ENCODE assay signal across 8 cellular contexts in genomic region chr3:53196575-53197407, GRCh38. TPM values are rescaled to one million over a fixed set of nuclear protein-coding genes. Genes with fewer than 3 reads are reported as not detected.
A peak's percentile ranks its signal among the peaks of the same experiment; 100 is the strongest.
DNase-seq lines count a peak whose midpoint lies in the region; ATAC-seq and TF ChIP-seq lines count a peak whose summit lies in the region.

No MANE protein-coding gene starts in this region.

- H3K4me1 Mint-ChIP-seq in activated CD4-positive, alpha-beta memory T cell treated with anti-CD3 and anti-CD28 coated beads, Interleukin-2, amount 10 ng/mL, durations not matched to agents 7 days and 5 days: peaks cover 23% of the 10 kb centered on the region

- H3K36me3 Mint-ChIP-seq in activated CD4-positive, alpha-beta memory T cell treated with anti-CD3 and anti-CD28 coated beads, Interleukin-2, amount 10 ng/mL, durations not matched to agents 7 days and 5 days (ENCODE audit: low read depth): peaks cover 4% of the 10 kb centered on the region

- H3K27me3 Mint-ChIP-seq in activated CD4-positive, alpha-beta memory T cell treated with anti-CD3 and anti-CD28 coated beads, Interleukin-2, amount 10 ng/mL, durations not matched to agents 7 days and 5 days: peaks cover 3% of the 10 kb centered on the region

- H3K4me3 Mint-ChIP-seq in activated CD4-positive, alpha-beta memory T cell treated with anti-CD3 and anti-CD28 coated beads, Interleukin-2, amount 10 ng/mL, durations not matched to agents 7 days and 5 days: no peak overlapping the region

- H3K27ac Mint-ChIP-seq in activated CD4-positive, alpha-beta memory T cell treated with anti-CD3 and anti-CD28 coated beads, Interleukin-2, amount 10 ng/mL, durations not matched to agents 7 days and 5 days: no peak overlapping the region

- CTCF ChIA-PET in activated CD4-positive, alpha-beta memory T cell treated with anti-CD3 and anti-CD28 coated beads, Interleukin-2, amount 10 ng/mL, durations not matched to agents 7 days and 5 days (lab: Charles Lee): interaction anchor here (0.7 to 4.9 kb wide), 27 partner anchors 8 to 212 kb away, joined by 3 to 115 read pairs (median 4); partner anchors contain the start of genes PRKCD and RFT1

- peak; percentile 62 for TF ChIP-seq POLR2A in GM18505 (IDR thresholded peaks at IDR 0.05; ENCODE audit: borderline replicate concordance, extremely low read depth, insufficient read depth, insufficient read length)

- no peaks in the 10 kb centered on the region for H3K9me3 Mint-ChIP-seq in activated CD4-positive, alpha-beta memory T cell treated with anti-CD3 and anti-CD28 coated beads, Interleukin-2, amount 10 ng/mL, durations not matched to agents 7 days and 5 days

- DNase-seq in KBM-7 (peak; percentile 95), kidney tubule cell (ENCODE audit: low spot score) (peak; percentile 17), COR-L47 (lab: John Stamatoyannopoulos, UW) (no peak)
- DNase-seq in activated CD4-positive, alpha-beta memory T cell treated with anti-CD3 and anti-CD28 coated beads, Interleukin-2, amount 10 ng/mL, durations not matched to agents 7 days and 5 days: peak; percentile 55

- ATAC-seq in GM18505 (IDR thresholded peaks at IDR 0.05; ENCODE audit: unreplicated experiment) (no peak), HG03095 (IDR thresholded peaks at IDR 0.05; ENCODE audit: unreplicated experiment) (no peak), HG02610 (IDR thresholded peaks at IDR 0.05; ENCODE audit: unreplicated experiment) (no peak), GM21825 (IDR thresholded peaks at IDR 0.05; ENCODE audit: unreplicated experiment) (no peak)

- in situ Hi-C loops in KBM-7 (cut with MboI; ENCODE audit: low pct_unique_long_range_greater_than_20kb, low sequenced_read_pairs): no loop called here

- POLR2A ChIA-PET in activated CD4-positive, alpha-beta memory T cell treated with anti-CD3 and anti-CD28 coated beads, Interleukin-2, amount 10 ng/mL, durations not matched to agents 7 days and 5 days (lab: Charles Lee): interaction anchor here (0.9 to 1.4 kb wide), 4 partner anchors 28 to 87 kb away, joined by 3 read pairs; partner anchors contain the start of gene PRKCD

RNA-seq across cellular contexts. Expression of gene PRKCD, which starts 35.8 kb away (rescaled TPM):
- 10 to 100 TPM; 23.4 to 24.8 TPM for total RNA-seq in activated CD4-positive, alpha-beta memory T cell treated with anti-CD3 and anti-CD28 coated beads, Interleukin-2, amount 10 ng/mL, durations not matched to agents 7 days and 5 days

RNA-seq across cellular contexts. Expression of gene TKT, which starts 59.0 kb away (rescaled TPM):
- 100 to 1,000 TPM; 238 to 240 TPM for total RNA-seq in activated CD4-positive, alpha-beta memory T cell treated with anti-CD3 and anti-CD28 coated beads, Interleukin-2, amount 10 ng/mL, durations not matched to agents 7 days and 5 days
